In genomic region chr2:15797231-15797945, GRCh38 we compare ENCODE assay signal across 15 cellular contexts.
A peak's percentile ranks its signal among the peaks of the same experiment; 100 is the strongest.
DNase-seq lines count a peak whose midpoint lies in the region; ATAC-seq and TF ChIP-seq lines count a peak whose summit lies in the region.
"Had no signal": no experiment of that assay in that cellular context is flagged by ENCODE, and none has a peak within 500 bp of the region (broad histone marks: within the 10 kb centered on the region; RNA-seq: fewer than 3 reads in every experiment).

No MANE protein-coding gene starts in this region.

- POLR2A ChIA-PET in HCT116 (lab: Charles Lee), result no interaction called here

- H3K4me1 ChIP-seq in HCT116 (ENCODE audit: control insufficient read depth in 1 of 2, insufficient read depth in 2 of 2, low read length in 2 of 2), result 0 out of 4 replicates have a peak, but pooled peaks cover 0 to 2% of the 10 kb centered on the region in 2 experiments
- H3K4me1 ChIP-seq in liver (ENCODE audit: control insufficient read depth in 4 of 4, insufficient read depth in 4 of 4, low read length in 3 of 4), result no peaks in the 10 kb centered on the region

- H3K9me2 ChIP-seq in HCT116 (ENCODE audit: insufficient read depth), result no peaks in the 10 kb centered on the region

- no TSS peak for BruUV-seq in HCT116 (replicated peaks; lab: Mats Ljungman, UMichigan)

- intact Hi-C loops in HCT116 (cut with micrococcal nuclease), result no loop called here

- WGBS in liver, result 81% methylated on average over 11 of the region's 11 CpGs

- ATAC-seq in HCT116 (peak; percentile 58), HG03457 (IDR thresholded peaks at IDR 0.05; ENCODE audit: unreplicated experiment) (no peak), HG02981 (IDR thresholded peaks at IDR 0.05; ENCODE audit: unreplicated experiment) (no peak)
- ATAC-seq: activated CD8-positive, alpha-beta memory T cell treated with anti-CD3 and anti-CD28 coated beads, Interleukin-2, amount 10 ng/mL, durations not matched to agents 7 days and 5 days had no signal

- H4K20me1 ChIP-seq in HCT116 (ENCODE audit: insufficient read depth), result no peaks in the 10 kb centered on the region

- no peak overlapping the region for H2AFZ ChIP-seq in HCT116 (ENCODE audit: low read depth, low read length, poor library complexity, severe bottlenecking)

- H3K9ac ChIP-seq in HCT116 (ENCODE audit: low read length), result no peak overlapping the region
- H3K9ac ChIP-seq in liver (ENCODE audit: low read depth in 1 of 2, low read length in 2 of 2), result no peak overlapping the region

- no peaks in the 10 kb centered on the region for H3K9me3 ChIP-seq in HCT116 (ENCODE audit: control insufficient read depth in 1 of 2, insufficient read depth in 1 of 2, low read depth in 1 of 2, low read length in 2 of 2)
- H3K9me3 ChIP-seq in liver (ENCODE audit: control insufficient read depth in 4 of 4, low read length in 3 of 4), result no peaks in the 10 kb centered on the region

- no peak overlapping the region for H3K4me2 ChIP-seq in HCT116 (ENCODE audit: low read length)

- H3K27ac ChIP-seq in HCT116 (ENCODE audit: low read depth, low read length) (no peak overlapping the region), VCaP (no peak overlapping the region), liver (ENCODE audit: low read depth in 1 of 2, low read length in 2 of 2) (no peak overlapping the region)

- TF ChIP-seq RAD21 in HCT116 (IDR thresholded peaks at IDR 0.05; ENCODE audit: low read depth) (peak; percentile 38; the same call in 1 of the 2 replicates), liver (IDR thresholded peaks at IDR 0.05) (peak; percentile 32 to 49)

- H3K79me2 ChIP-seq in HCT116 (ENCODE audit: insufficient read depth, low read length), result no peaks in the 10 kb centered on the region

- CTCF ChIA-PET in HCT116 (lab: Charles Lee), result no interaction called here

- DNase-seq in Daoy (ENCODE audit: low read depth) (peak; percentile 32), HCT116 (ENCODE audit: low read depth, low spot score) (no peak), SK-N-DZ (ENCODE audit: low spot score) (no peak)
- no peak for DNase-seq in activated T-cell treated with anti-CD3 and anti-CD28 coated beads, Interleukin-2, amount 50 U/mL, for 48 hours
- DNase-seq: activated CD8-positive, alpha-beta memory T cell treated with anti-CD3 and anti-CD28 coated beads, Interleukin-2, amount 10 ng/mL, durations not matched to agents 7 days and 5 days; activated naive CD4-positive, alpha-beta T cell treated with anti-CD3 and anti-CD28 coated beads for 36 hours; CD4-positive, CD25-positive, alpha-beta regulatory T cell; effector CD4-positive, alpha-beta T cell; midbrain; NCI-H1105 treated with DMSO at 0.1 percent for 48 hours; SHP77 treated with DMSO at 0.1 percent for 48 hours had no signal

- TF ChIP-seq CTCF in HCT116 (IDR thresholded peaks at IDR 0.05 in 2 of 3, conservative IDR thresholded peaks at IDR 0.05 in 1 of 3; ENCODE audit: borderline replicate concordance in 1 of 3, insufficient read depth in 1 of 3, low read depth in 2 of 3, low read length in 2 of 3) (peak; percentile 10 to 28 (median 27); a peak in 3 of 6 replicates), VCaP (conservative IDR thresholded peaks at IDR 0.05) (peak; percentile 42), liver (IDR thresholded peaks at IDR 0.05; ENCODE audit: low read depth, low read length, missing input control) (peak; percentile 23)

- H3K36me3 ChIP-seq in HCT116 (ENCODE audit: control insufficient read depth in 1 of 2, insufficient read depth in 2 of 2, low read length in 2 of 2) (no peaks in the 10 kb centered on the region), liver (ENCODE audit: control insufficient read depth in 4 of 4, insufficient read depth in 3 of 4, low read depth in 1 of 4, low read length in 3 of 4) (no peaks in the 10 kb centered on the region)

- TF ChIP-seq POLR2A in HCT116 (IDR thresholded peaks at IDR 0.05; ENCODE audit: borderline replicate concordance, extremely low read depth, insufficient read depth, insufficient read length), result no peak

- no peak overlapping the region for H3K4me3 ChIP-seq in HCT116 (replicated peaks in 1 of 2; ENCODE audit: low read depth in 1 of 2, low read length in 2 of 2)
- H3K4me3 ChIP-seq in liver (ENCODE audit: low read depth in 1 of 3, low read length in 3 of 3), result no peak overlapping the region

- peaks cover 15% of the 10 kb centered on the region for H3K27me3 ChIP-seq in HCT116 (ENCODE audit: insufficient read depth, low read length)
- no peaks in the 10 kb centered on the region for H3K27me3 ChIP-seq in liver (ENCODE audit: control insufficient read depth in 4 of 4, insufficient read depth in 4 of 4, low read length in 3 of 4)

- RAD21 ChIA-PET in HCT116 (lab: Charles Lee; ENCODE audit: low non-redundant PET in 1 of 2, low total read pairs in 2 of 2, uncharacterized antibody in 2 of 2, unreplicated experiment in 2 of 2), result no interaction called here

TF ChIP-seq in HCT116, 20 proteins besides CTCF, POLR2A, EP300 and RAD21:
- TF ChIP-seq ATF3 (IDR thresholded peaks at IDR 0.05) (no peak), JUND (IDR thresholded peaks at IDR 0.05) (no peak), ZNF274 (IDR thresholded peaks at IDR 0.05; ENCODE audit: low read depth, low read length) (no peak), REST (IDR thresholded peaks at IDR 0.05; ENCODE audit: low read depth) (no peak)

TF ChIP-seq in liver, 16 proteins besides CTCF, POLR2A, EP300 and RAD21:
- TF ChIP-seq SP1 (IDR thresholded peaks at IDR 0.05), result no peak
- TF ChIP-seq EGR1 (IDR thresholded peaks at IDR 0.05; ENCODE audit: low read depth in 2 of 2), result no peak
- TF ChIP-seq GABPA (IDR thresholded peaks at IDR 0.05 in 1 of 2, conservative IDR thresholded peaks at IDR 0.05 in 1 of 2), result no peak
- TF ChIP-seq HNF4G (IDR thresholded peaks at IDR 0.05), result no peak
- no peak for TF ChIP-seq REST (IDR thresholded peaks at IDR 0.05)
